Comparison of ENCODE assay signal across 8 cellular contexts in the genomic region with DNA sequence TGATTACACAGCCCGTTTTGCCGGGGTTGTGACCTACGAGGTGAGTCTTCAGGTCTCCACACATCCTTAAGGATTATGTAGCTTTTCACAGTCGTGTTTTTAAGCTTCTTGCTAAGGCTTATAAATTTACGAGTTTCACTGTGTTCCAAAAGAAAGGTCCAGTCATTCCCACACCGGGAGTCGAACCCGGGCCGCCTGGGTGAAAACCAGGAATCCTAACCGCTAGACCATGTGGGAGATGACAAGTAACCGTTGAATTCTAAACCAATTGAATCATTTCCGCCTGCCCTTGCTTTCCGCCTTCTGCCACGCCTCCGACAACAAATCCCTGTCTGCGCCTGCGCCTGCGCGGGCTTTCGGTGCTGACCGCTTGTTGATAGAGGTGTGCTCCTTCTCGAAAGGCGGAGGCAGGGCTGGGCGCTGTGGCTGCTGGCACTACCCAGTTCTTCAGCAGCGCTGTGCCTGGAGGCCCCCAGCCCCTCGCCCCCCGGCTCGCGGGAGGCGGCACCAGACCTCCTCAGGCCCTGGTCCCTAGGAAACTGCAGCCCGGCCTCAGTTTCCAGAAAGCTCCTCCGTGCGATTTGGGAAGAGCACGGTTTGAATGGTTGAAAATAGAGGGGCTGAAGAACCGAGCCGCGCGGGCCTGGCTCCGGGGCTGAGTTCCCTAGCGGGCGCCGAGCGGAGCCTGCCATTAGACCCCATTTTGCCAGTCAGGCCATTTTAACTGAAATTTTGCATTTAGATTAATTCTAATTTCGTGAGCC.
DNase-seq lines count a peak whose midpoint lies in the region; ATAC-seq and TF ChIP-seq lines count a peak whose summit lies in the region.

No MANE protein-coding gene starts in this region.

- DNase-seq in COR-L47 (lab: John Stamatoyannopoulos, UW) (peak; percentile 96), OCI-M1 (lab: John Stamatoyannopoulos, UW) (peak; percentile 96), erythroblast (lab: John Stamatoyannopoulos, UW) (peak; percentile 95 to 97), mucosa of descending colon (peak; percentile 94 to 95 (median 94))
- peak; percentile 96 for DNase-seq in activated T-cell treated with anti-CD3 and anti-CD28 coated beads, Interleukin-2, amount 50 U/mL, for 24 hours
- peak; percentile 88 to 89 for DNase-seq in stimulated activated CD8-positive, alpha-beta memory T cell treated with anti-CD3 and anti-CD28 coated beads, Interleukin-2, amount 100 ng/mL, for 48 hours (ENCODE audit: low read depth in 2 of 2)

- peak overlapping the region; percentile 76 for H3K4me3 Mint-ChIP-seq in activated T-cell treated with anti-CD3 and anti-CD28 coated beads, Interleukin-2, amount 50 U/mL, for 24 hours

- H3K9ac ChIP-seq in HUES48 (ENCODE audit: low read depth, low read length) = peak overlapping the region; percentile 81

- H3K9me3 ChIP-seq in HUES48 (ENCODE audit: control insufficient read depth, insufficient read depth, low read length) = no peaks in the 10 kb centered on the region
- no peaks in the 10 kb centered on the region for H3K9me3 ChIP-seq in mucosa of descending colon

- H3K4me1 ChIP-seq in HUES48 (ENCODE audit: control insufficient read depth, insufficient read depth, low read length) (peaks cover 21% of the 10 kb centered on the region), mucosa of descending colon (ENCODE audit: low read depth) (no peaks in the 10 kb centered on the region)

- peak; percentile 77 for TF ChIP-seq POLR2A in erythroblast (IDR thresholded peaks at IDR 0.05; ENCODE audit: low read length)

- H3K27ac ChIP-seq in HUES48 (ENCODE audit: low read depth, low read length) = peak overlapping the region; percentile 93

- no peaks in the 10 kb centered on the region for H3K27me3 ChIP-seq in HUES48 (ENCODE audit: control insufficient read depth, insufficient read depth, low read length)

- H3K4me1 Mint-ChIP-seq in activated T-cell treated with anti-CD3 and anti-CD28 coated beads, Interleukin-2, amount 50 U/mL, for 24 hours (ENCODE audit: low read depth) = peaks cover 43% of the 10 kb centered on the region

- peak overlapping the region; percentile 73 for H3K4me3 ChIP-seq in HUES48 (ENCODE audit: low read depth, low read length)
- H3K4me3 ChIP-seq in mucosa of descending colon = peak overlapping the region; percentile 25

- peaks cover 3% of the 10 kb centered on the region for H3K9me3 Mint-ChIP-seq in activated T-cell treated with anti-CD3 and anti-CD28 coated beads, Interleukin-2, amount 50 U/mL, for 24 hours

- intact Hi-C loops in mucosa of descending colon (cut with DNase I, micrococcal nuclease) = no loop called here

- H3K27ac Mint-ChIP-seq in activated T-cell treated with anti-CD3 and anti-CD28 coated beads, Interleukin-2, amount 50 U/mL, for 24 hours = peak overlapping the region; percentile 97

- no peak for TF ChIP-seq CTCF in mucosa of descending colon (IDR thresholded peaks at IDR 0.05)

- ATAC-seq in GM21390 (IDR thresholded peaks at IDR 0.05; ENCODE audit: unreplicated experiment) (peak; percentile 94), mucosa of descending colon (peak; percentile 99)

- H3K36me3 ChIP-seq in HUES48 (ENCODE audit: control insufficient read depth, insufficient read depth, low read length) = no peaks in the 10 kb centered on the region
- H3K36me3 ChIP-seq in mucosa of descending colon (ENCODE audit: low read depth) = no peaks in the 10 kb centered on the region

- peaks cover 2% of the 10 kb centered on the region for H3K27me3 Mint-ChIP-seq in activated T-cell treated with anti-CD3 and anti-CD28 coated beads, Interleukin-2, amount 50 U/mL, for 24 hours

- no peaks in the 10 kb centered on the region for H3K36me3 Mint-ChIP-seq in activated T-cell treated with anti-CD3 and anti-CD28 coated beads, Interleukin-2, amount 50 U/mL, for 24 hours (ENCODE audit: low read depth)

Comparison
In these comparisons a context has a peak if more than half of its experiments do, and no peak if none do; other contexts are left out.
1. Peak in every context shown above with its lines: DNase-seq, ATAC-seq, H3K4me3 ChIP-seq and H3K27ac ChIP-seq.